In the genomic region with DNA sequence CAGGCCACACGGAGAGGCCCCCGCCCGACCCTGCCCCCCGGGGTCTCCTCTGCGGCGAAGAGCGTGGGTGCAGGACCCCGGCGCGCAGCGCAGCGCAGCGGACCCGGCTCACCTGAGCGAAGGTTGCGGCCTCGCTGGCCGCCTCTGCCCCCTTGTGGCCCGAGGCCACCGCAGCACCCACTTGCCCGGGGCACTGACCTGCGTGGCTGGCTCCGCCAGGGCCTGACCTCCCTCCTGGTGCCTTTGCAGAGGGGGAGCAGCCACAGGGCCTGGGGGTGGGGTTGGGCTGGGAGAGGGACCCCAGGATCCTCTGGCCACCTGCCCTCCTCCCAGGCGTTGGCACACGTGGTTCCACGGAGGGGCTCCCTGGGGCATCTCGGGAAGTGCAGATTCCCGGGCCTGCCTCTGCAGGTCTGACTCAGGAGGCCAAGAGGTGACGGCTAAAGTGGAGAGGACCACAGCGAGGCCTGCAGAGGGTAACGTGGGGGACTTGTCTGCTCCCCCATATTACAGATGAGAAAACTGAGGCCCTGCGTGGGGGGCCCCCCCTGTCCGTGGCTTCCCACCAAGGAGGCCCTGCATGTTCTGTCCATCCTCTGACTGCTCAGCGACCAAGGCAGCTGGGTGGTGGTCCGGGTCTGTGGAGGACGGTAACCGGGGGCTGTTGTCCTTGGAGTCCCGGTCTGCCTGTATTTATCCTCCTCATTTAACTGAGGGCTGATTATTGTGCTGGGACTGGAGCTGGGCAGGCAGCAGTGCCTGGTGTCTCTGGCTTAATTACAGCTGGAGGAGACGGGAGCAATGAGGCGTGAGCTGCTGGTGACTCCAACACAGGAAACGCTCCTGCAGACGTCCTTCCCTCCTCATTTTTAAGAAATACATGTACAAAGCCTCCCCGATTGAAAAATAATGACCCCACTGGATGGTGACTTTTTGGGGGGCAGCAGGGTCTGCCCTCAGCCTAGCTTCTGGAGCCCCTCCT, we compare ENCODE assay signal across 8 cellular contexts.
A peak's percentile ranks its signal among the peaks of the same experiment; 100 is the strongest.
DNase-seq lines count a peak whose midpoint lies in the region; TF ChIP-seq lines count a peak whose summit lies in the region.

No MANE protein-coding gene starts in this region.

- TF ChIP-seq POLR2A in erythroblast (IDR thresholded peaks at IDR 0.05; ENCODE audit: low read length) = no peak
- TF ChIP-seq POLR2A in suprapubic skin (IDR thresholded peaks at IDR 0.05) = no peak

- TF ChIP-seq CTCF in GM12865 (IDR thresholded peaks at IDR 0.05; ENCODE audit: insufficient read depth, low read depth, low read length, missing control alignments) = peak; percentile 73
- peak; percentile 67 for TF ChIP-seq CTCF in Loucy (conservative IDR thresholded peaks at IDR 0.05; ENCODE audit: low read length)
- peak; percentile 63 for TF ChIP-seq CTCF in osteoblast (IDR thresholded peaks at IDR 0.05; ENCODE audit: extremely low read depth, low read depth, low read length)
- TF ChIP-seq CTCF in suprapubic skin (IDR thresholded peaks at IDR 0.05) = peak in 1 of 2 donors; percentile 61

- H3K36me3 ChIP-seq in Loucy (ENCODE audit: insufficient read depth, low read length) (no peaks in the 10 kb centered on the region), osteoblast (ENCODE audit: insufficient read depth, low read length) (no peaks in the 10 kb centered on the region), suprapubic skin (no peaks in the 10 kb centered on the region)

- no peaks in the 10 kb centered on the region for H3K27me3 ChIP-seq in Loucy (ENCODE audit: insufficient read depth, low read length, poor library complexity, severe bottlenecking)
- peaks cover 24% of the 10 kb centered on the region for H3K27me3 ChIP-seq in osteoblast (ENCODE audit: insufficient read depth, low read length)
- peaks cover 39% of the 10 kb centered on the region for H3K27me3 ChIP-seq in suprapubic skin

- H3K9ac ChIP-seq in Loucy (ENCODE audit: low read depth, low read length, poor library complexity, severe bottlenecking) = no peak overlapping the region

- H3K27ac ChIP-seq in osteoblast (ENCODE audit: low read depth, low read length) = no peak overlapping the region
- H3K27ac ChIP-seq in suprapubic skin = no peak overlapping the region

- H2AFZ ChIP-seq in Loucy (ENCODE audit: low read length) (no peak overlapping the region), osteoblast (ENCODE audit: low read length) (no peak overlapping the region)

- H3K4me3 ChIP-seq in GM12865 (ENCODE audit: low read depth, low read length) = no peak overlapping the region
- H3K4me3 ChIP-seq in Loucy (ENCODE audit: low read length, poor library complexity, severe bottlenecking) = no peak overlapping the region
- peak overlapping the region; percentile 19 for H3K4me3 ChIP-seq in osteoblast (ENCODE audit: insufficient read depth, low read length)
- no peak overlapping the region for H3K4me3 ChIP-seq in suprapubic skin

- 46% methylated on average over 17 of the region's 43 CpGs for WGBS in suprapubic skin

- H4K20me1 ChIP-seq in Loucy (ENCODE audit: insufficient read depth, low read length, poor library complexity, severe bottlenecking) (no peaks in the 10 kb centered on the region), osteoblast (ENCODE audit: insufficient read depth, low read length) (no peaks in the 10 kb centered on the region)

- H3K79me2 ChIP-seq in Loucy (ENCODE audit: insufficient read depth, low read length) (no peaks in the 10 kb centered on the region), osteoblast (ENCODE audit: insufficient read depth, low read length) (no peaks in the 10 kb centered on the region)

- no peaks in the 10 kb centered on the region for H3K9me2 ChIP-seq in Loucy (replicated peaks; ENCODE audit: low read depth, low read length)

- DNase-seq in GM12865 (ENCODE audit: low read depth) = peak; percentile 33
- peak; percentile 37 to 44 for DNase-seq in activated CD4-positive, alpha-beta T cell treated with anti-CD3 and anti-CD28 coated beads, Interleukin-2, amount 50 U/mL, for 48 hours
- DNase-seq in erythroblast (lab: John Stamatoyannopoulos, UW) = peak; percentile 20 to 54
- DNase-seq in osteoblast (ENCODE audit: insufficient read length, low spot score, missing footprints) = peak; percentile 96
- DNase-seq in hepatic stellate cell (ENCODE audit: low spot score) = no peak
- no peak for DNase-seq in suprapubic skin (ENCODE audit: low spot score in 2 of 2)
- no peak for DNase-seq in NK-92 treated with Interleukin-12 subunit alpha and Interleukin-12 subunit beta, amount 100 ng/mL, for 24 hours (lab: John Stamatoyannopoulos, UW)

- peaks cover 9% of the 10 kb centered on the region for H3K4me1 ChIP-seq in Loucy (ENCODE audit: insufficient read depth, low read length, poor library complexity, severe bottlenecking)
- peaks cover 8% of the 10 kb centered on the region for H3K4me1 ChIP-seq in osteoblast (ENCODE audit: insufficient read depth, low read length)
- H3K4me1 ChIP-seq in suprapubic skin = no peaks in the 10 kb centered on the region

- no peak for TF ChIP-seq EP300 in suprapubic skin (IDR thresholded peaks at IDR 0.05)

- no peak overlapping the region for H3K4me2 ChIP-seq in Loucy (ENCODE audit: low read depth, low read length, poor library complexity, severe bottlenecking)
- H3K4me2 ChIP-seq in osteoblast (ENCODE audit: insufficient read depth, low read length) = peak overlapping the region; percentile 57

- no peaks in the 10 kb centered on the region for H3K9me3 ChIP-seq in Loucy (ENCODE audit: insufficient read depth, low read depth, low read length)
- no peaks in the 10 kb centered on the region for H3K9me3 ChIP-seq in osteoblast (ENCODE audit: low read depth, low read length)
- no peaks in the 10 kb centered on the region for H3K9me3 ChIP-seq in suprapubic skin

- H3F3A ChIP-seq in Loucy (ENCODE audit: low read depth) = no peaks in the 10 kb centered on the region

Comparison
In these comparisons a context has a peak if more than half of its experiments do, and no peak if none do; other contexts are left out.
1. DNase-seq: peak in GM12865 (single experiment), activated CD4-positive, alpha-beta T cell treated with anti-CD3 and anti-CD28 coated beads, Interleukin-2, amount 50 U/mL, for 48 hours (2 of 2), erythroblast (2 of 2) and osteoblast (single experiment); none in hepatic stellate cell (single experiment), suprapubic skin (0 of 2) and NK-92 treated with Interleukin-12 subunit alpha and Interleukin-12 subunit beta, amount 100 ng/mL, for 24 hours (single experiment).